ENCODE assay signal across 16 cellular contexts in genomic region chr15:88915354-88915753, GRCh38. TPM values are rescaled to one million over a fixed set of nuclear protein-coding genes. Genes with fewer than 3 reads are reported as not detected.
DNase-seq lines count a peak whose midpoint lies in the region; ATAC-seq, FAIRE-seq and TF ChIP-seq lines count a peak whose summit lies in the region.
"Had no signal": no experiment of that assay in that cellular context is flagged by ENCODE, and none has a peak within 500 bp of the region (broad histone marks: within the 10 kb centered on the region; RNA-seq: fewer than 3 reads in every experiment).

No MANE protein-coding gene starts in this region.

- H2AFZ ChIP-seq in ACC112 (ENCODE audit: low read length, unreplicated experiment) (no peak overlapping the region), PC-9 (no peak overlapping the region)

- TF ChIP-seq CTCF in A549 (IDR thresholded peaks at IDR 0.05) (no peak), RWPE2 (IDR thresholded peaks at IDR 0.05; ENCODE audit: poor library complexity, severe bottlenecking) (no peak), adrenal gland (IDR thresholded peaks at IDR 0.05) (no peak), PC-9 (conservative IDR thresholded peaks at IDR 0.05) (no peak)

- TF ChIP-seq EP300 in A549 (IDR thresholded peaks at IDR 0.05) = no peak

- H3K79me2 ChIP-seq in ACC112 (ENCODE audit: control insufficient read depth, insufficient read depth, low read length, unreplicated experiment) (no peaks in the 10 kb centered on the region), PC-9 (ENCODE audit: low read depth) (no peaks in the 10 kb centered on the region)

- ATAC-seq in A549 = no peak
- ATAC-seq in RWPE2 (ENCODE audit: low read depth) = no peak
- ATAC-seq in sciatic nerve = no peak
- ATAC-seq: HepG2 had no signal

- no peaks in the 10 kb centered on the region for H3K27me3 ChIP-seq in ACC112 (ENCODE audit: insufficient read depth, low read length)
- H3K27me3 ChIP-seq in RWPE2 (ENCODE audit: insufficient read depth, poor library complexity, severe bottlenecking) = no peaks in the 10 kb centered on the region
- H3K27me3 ChIP-seq in adrenal gland = no peaks in the 10 kb centered on the region
- H3K27me3 ChIP-seq in PC-9 (ENCODE audit: insufficient read depth, low read depth) = no peaks in the 10 kb centered on the region
- H3K27me3 ChIP-seq: BLaER1 had no signal

- no peaks in the 10 kb centered on the region for H3K36me3 ChIP-seq in ACC112 (ENCODE audit: insufficient read depth, low read length)
- H3K36me3 ChIP-seq in RWPE2 (ENCODE audit: low read depth) = peaks cover 11% of the 10 kb centered on the region
- no peaks in the 10 kb centered on the region for H3K36me3 ChIP-seq in adrenal gland (replicated peaks in 1 of 2)
- H3K36me3 ChIP-seq in PC-9 (ENCODE audit: low read depth) = no peaks in the 10 kb centered on the region

- H3K4me3 ChIP-seq in A549 (no peak overlapping the region), ACC112 (ENCODE audit: low read depth, low read length) (no peak overlapping the region), RWPE2 (ENCODE audit: severe bottlenecking) (no peak overlapping the region), adrenal gland (no peak overlapping the region), PC-9 (no peak overlapping the region)
- H3K4me3 ChIP-seq: BLaER1 had no signal

- H3K9me3 ChIP-seq in A549 = no peaks in the 10 kb centered on the region
- no peaks in the 10 kb centered on the region for H3K9me3 ChIP-seq in RWPE2 (ENCODE audit: severe bottlenecking)
- H3K9me3 ChIP-seq in adrenal gland (replicated peaks in 1 of 3) = no peaks in the 10 kb centered on the region
- H3K9me3 ChIP-seq in PC-9 (ENCODE audit: insufficient read depth, low read depth) = no peaks in the 10 kb centered on the region
- H3K9me3 ChIP-seq: BLaER1 had no signal

- TF ChIP-seq RAD21 in A549 (conservative IDR thresholded peaks at IDR 0.05 in 1 of 2, IDR thresholded peaks at IDR 0.05 in 1 of 2) = no peak

- H3K4me2 ChIP-seq in A549 (no peak overlapping the region), PC-9 (no peak overlapping the region)
- H3K4me2 ChIP-seq: BLaER1 had no signal

- no TSS peak for BruUV-seq in PC-9 (replicated peaks; lab: Mats Ljungman, UMichigan)

- CTCF ChIA-PET in A549 (lab: Yijun Ruan, JAX) = interaction anchor here (0.6 to 32.8 kb wide), 4 partner anchors 10 to 136 kb away, joined by 3 to 851 read pairs (median 70); no protein-coding TSS in a partner anchor
- CTCF ChIA-PET in PC-9 (lab: Charles Lee) = interaction anchor here (0.7 kb wide), 1 partner anchor 108 kb away, joined by 8 read pairs; no protein-coding TSS in a partner anchor

- H4K20me1 ChIP-seq in PC-9 (ENCODE audit: insufficient read depth) = no peaks in the 10 kb centered on the region
- H4K20me1 ChIP-seq: BLaER1 had no signal

- TF ChIP-seq POLR2A in A549 (IDR thresholded peaks at IDR 0.05; ENCODE audit: low read length) = no peak
- TF ChIP-seq POLR2A in adrenal gland (IDR thresholded peaks at IDR 0.05) = no peak

- WGBS in A549 (ENCODE audit: missing lambda C conversion rate) = 86% methylated on average over 10 of the region's 10 CpGs
- WGBS in adrenal gland, 4 donors = 86 to 93% (median 89%) methylated on average over 10 of the region's 10 CpGs

- H3F3A ChIP-seq in PC-9 (ENCODE audit: insufficient read depth, low read depth) = peaks cover 17% of the 10 kb centered on the region

- FAIRE-seq in A549 (lab: Jason Lieb, UNC) = no peak
- FAIRE-seq: H1, HepG2 had no signal

- H3K9me2 ChIP-seq in PC-9 (ENCODE audit: insufficient read depth) = no peaks in the 10 kb centered on the region

- peaks cover 45% of the 10 kb centered on the region for H3K4me1 ChIP-seq in A549
- peaks cover 42% of the 10 kb centered on the region for H3K4me1 ChIP-seq in ACC112 (ENCODE audit: control insufficient read depth, insufficient read depth, low read length, unreplicated experiment)
- peaks cover 42% of the 10 kb centered on the region for H3K4me1 ChIP-seq in RWPE2 (ENCODE audit: insufficient read depth, poor library complexity, severe bottlenecking)
- peaks cover 0 to 7% of the 10 kb centered on the region in 2 donors for H3K4me1 ChIP-seq in adrenal gland (replicated peaks in 1 of 2)
- peaks cover 31% of the 10 kb centered on the region for H3K4me1 ChIP-seq in PC-9 (replicated peaks; ENCODE audit: insufficient read depth)

- DNase-seq in A549 (ENCODE audit: low read depth in 1 of 2, low spot score in 1 of 2) (no peak), RWPE2 (ENCODE audit: low spot score) (no peak), sciatic nerve (ENCODE audit: low spot score) (peak; percentile 8), adrenal gland (no peak), PC-9 (no peak), COLO829 (ENCODE audit: low spot score) (no peak)
- DNase-seq: Calu3; CD4-positive, alpha-beta memory T cell; DMS79 treated with DMSO at 0.1 percent for 48 hours; GF-D8; H9 had no signal

- intact Hi-C loops in sciatic nerve (cut with DNase I) = no loop called here
- intact Hi-C loops in adrenal gland (cut with DNase I) = no loop called here
- intact Hi-C loops in PC-9 (cut with micrococcal nuclease; ENCODE audit: unreplicated experiment) = no loop called here

- POLR2A ChIA-PET in A549 (lab: Yijun Ruan, JAX) (interaction anchor here (1.2 kb wide), 1 partner anchor 67 kb away, joined by 4 read pairs; no protein-coding TSS in a partner anchor), PC-9 (lab: Charles Lee; ENCODE audit: unreplicated experiment) (no interaction called here)

- H3K27ac ChIP-seq in A549 (peak overlapping the region in 1 of 2 experiments; percentile 49; a peak in 1 of 6 replicates), ACC112 (ENCODE audit: low read depth, low read length) (peak overlapping the region; percentile 19; the same call in 1 of the 2 replicates), RWPE2 (ENCODE audit: poor library complexity, severe bottlenecking) (peak overlapping the region; percentile 71), adrenal gland (no peak overlapping the region), PC-9 (no peak overlapping the region)
- H3K27ac ChIP-seq: BLaER1 had no signal

TF ChIP-seq in A549, 52 proteins besides CTCF, POLR2A, EP300 and RAD21:
- TF ChIP-seq MAFK (IDR thresholded peaks at IDR 0.05; ENCODE audit: partially characterized antibody) (peak; percentile 67), EHF (CRISPR knock-in tag; IDR thresholded peaks at IDR 0.05) (no peak)
TF ChIP-seq in A549: peak in this region for 1.

RNA-seq across cellular contexts. Expression of gene MFGE8, which starts 2.2 kb away (rescaled TPM):
- polyA plus RNA-seq in A549 (2011; rRNA removed) (206 and 213 TPM in 2 replicates), A549 (2017; fragmentation: RNase III; extraction: RNeasy Plus Mini Kit Qiagen cat#74134 plus additional on column Dnase treatment) (403 to 506 TPM (median 446 TPM) in 3 replicates), adrenal gland (100 to 1,000 TPM in 2 of 3 donors, 10 to 100 TPM in 1; 61.6 to 183 (median 119) TPM)
- polyA plus RNA-seq in A549 (2012; cell fraction: cytosol; rRNA removed) = 330 and 384 TPM in 2 replicates
- 1,238 and 1,252 TPM in 2 replicates for polyA plus RNA-seq in A549 (2012; cell fraction: nucleus; rRNA removed)
- polyA minus RNA-seq in A549 (2011; rRNA and poly(A)+ RNA removed) = 165 and 194 TPM in 2 replicates
- total RNA-seq in sciatic nerve (334 TPM), adrenal gland (100 to 1,000 TPM in 7 of 8 donors, 10 to 100 TPM in 1; 96.7 to 308 (median 158) TPM), PC-9 (2021) (54.5 and 64.3 TPM in 2 replicates)
- polyA plus RNA-seq: CD14-positive monocyte had no signal

RNA-seq across cellular contexts. Expression of gene HAPLN3, which starts 20.0 kb away (rescaled TPM):
- polyA plus RNA-seq in A549 (2011; rRNA removed) (7.5 and 8.5 TPM in 2 replicates), A549 (2017; fragmentation: RNase III; extraction: RNeasy Plus Mini Kit Qiagen cat#74134 plus additional on column Dnase treatment) (39.7 to 54.3 TPM (median 45.3 TPM) in 3 replicates), adrenal gland (1 to 10 TPM in 2 of 3 donors, under 1 TPM in 1; 0.59 to 7.1 (median 3.5) TPM)
- polyA plus RNA-seq in A549 (2012; cell fraction: cytosol; rRNA removed) = 45.3 and 47.5 TPM in 2 replicates
- 188 and 231 TPM in 2 replicates for polyA plus RNA-seq in A549 (2012; cell fraction: nucleus; rRNA removed)
- 5.4 and 5.8 TPM in 2 replicates for polyA minus RNA-seq in A549 (2011; rRNA and poly(A)+ RNA removed)
- total RNA-seq in sciatic nerve (15.9 TPM), adrenal gland (1 to 10 TPM; 1.4 to 7.6 (median 4.0) TPM), PC-9 (2021) (2.4 and 3.8 TPM in 2 replicates)
- total RNA-seq: HepG2 had no signal

Comparison
In these comparisons a context has a peak if more than half of its experiments do, and no peak if none do; other contexts are left out.
1. H3K27ac ChIP-seq: peak in ACC112 (single experiment) and RWPE2 (single experiment); none in adrenal gland (0 of 5) and PC-9 (single experiment).